ENCODE assay signal across 13 cellular contexts in the genomic region with DNA sequence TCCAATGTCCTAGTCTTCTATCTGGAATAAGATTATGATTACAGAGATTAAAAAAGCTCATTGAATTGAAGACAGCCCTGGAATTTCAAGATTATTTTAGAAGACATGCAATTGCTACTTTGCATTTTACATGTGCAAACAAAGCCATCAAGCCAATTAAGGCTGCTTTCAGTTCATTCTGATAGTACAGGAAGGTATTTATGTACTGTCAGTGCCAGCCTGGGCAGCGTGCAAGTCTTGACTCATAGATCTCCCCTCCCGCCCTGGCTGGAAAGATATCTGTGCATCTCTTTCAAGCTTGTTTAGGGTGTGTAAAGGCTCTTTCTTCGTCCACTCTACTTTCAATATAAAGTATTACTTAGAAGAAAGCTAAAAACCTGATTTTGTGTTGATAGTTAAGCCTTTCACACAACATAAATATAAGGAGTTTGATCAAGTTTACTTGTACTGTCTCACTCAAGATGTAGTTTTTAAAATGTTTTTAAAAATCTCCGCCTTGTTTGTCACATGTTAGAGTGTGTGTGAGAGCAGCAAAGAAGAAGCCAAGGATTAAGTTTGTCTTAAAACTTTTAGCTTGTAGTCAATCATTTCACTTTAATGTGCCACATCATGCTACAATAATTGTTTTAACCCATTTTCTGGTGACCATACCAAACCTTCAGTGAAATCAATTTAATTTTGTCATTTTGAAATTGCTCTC. TPM values are rescaled to one million over a fixed set of nuclear protein-coding genes. Genes with fewer than 3 reads are reported as not detected.
DNase-seq lines count a peak whose midpoint lies in the region; ATAC-seq, FAIRE-seq and TF ChIP-seq lines count a peak whose summit lies in the region.
"Had no signal": no experiment of that assay in that cellular context is flagged by ENCODE, and none has a peak within 500 bp of the region (broad histone marks: within the 10 kb centered on the region; RNA-seq: fewer than 3 reads in every experiment).

No MANE protein-coding gene starts in this region.

- no peaks in the 10 kb centered on the region for H3K27me3 ChIP-seq in MG63
- no peaks in the 10 kb centered on the region for H3K27me3 ChIP-seq in mesenchymal stem cell (ENCODE audit: control insufficient read depth in 1 of 2, insufficient read depth in 1 of 2, low read length in 2 of 2)
- H3K27me3 ChIP-seq in esophagus squamous epithelium = no peaks in the 10 kb centered on the region
- H3K27me3 ChIP-seq: neural progenitor cell, SJSA1 had no signal

- no peak overlapping the region for H3K18ac ChIP-seq in mesenchymal stem cell (ENCODE audit: low read depth in 1 of 2, low read length in 2 of 2)

- ATAC-seq in GM18520 (IDR thresholded peaks at IDR 0.05; ENCODE audit: unreplicated experiment) = peak; percentile 58

- H4K91ac ChIP-seq in mesenchymal stem cell (ENCODE audit: low read length) = no peak overlapping the region

- intact Hi-C loops in esophagus squamous epithelium (cut with DNase I) = no loop called here

- no peak overlapping the region for H4K8ac ChIP-seq in mesenchymal stem cell (ENCODE audit: low read length)

- H3K9me3 ChIP-seq in MG63 (no peaks in the 10 kb centered on the region; the same call in 1 of the 2 replicates), mesenchymal stem cell (ENCODE audit: control insufficient read depth, low read length) (no peaks in the 10 kb centered on the region), esophagus squamous epithelium (no peaks in the 10 kb centered on the region)
- H3K9me3 ChIP-seq: SJSA1 had no signal

- TF ChIP-seq POLR2A in H54 (IDR thresholded peaks at IDR 0.05; ENCODE audit: low read depth, low read length) (no peak), esophagus squamous epithelium (IDR thresholded peaks at IDR 0.05) (no peak)

- H3K14ac ChIP-seq in mesenchymal stem cell (ENCODE audit: low read length in 2 of 2) = no peak overlapping the region

- H2BK5ac ChIP-seq in mesenchymal stem cell (ENCODE audit: low read depth, low read length, poor library complexity, severe bottlenecking) = no peak overlapping the region

- H3K9ac ChIP-seq in mesenchymal stem cell (ENCODE audit: low read length) = peak overlapping the region; percentile 49
- H3K9ac ChIP-seq: neural progenitor cell had no signal

- no peak overlapping the region for H3K27ac ChIP-seq in mesenchymal stem cell (ENCODE audit: low read length, poor library complexity, severe bottlenecking)
- H3K27ac ChIP-seq in esophagus squamous epithelium = no peak overlapping the region
- H3K27ac ChIP-seq: neural progenitor cell, SJSA1 had no signal

- no peak overlapping the region for H3K23ac ChIP-seq in mesenchymal stem cell (ENCODE audit: low read length in 2 of 2)

- WGBS in mesenchymal stem cell = 100% methylated on average over 1 of the region's 4 CpGs
- 26 to 36% methylated on average over 4 of the region's 4 CpGs for WGBS in esophagus squamous epithelium, 2 donors

- H2BK120ac ChIP-seq in mesenchymal stem cell (ENCODE audit: low read depth, low read length) = no peak overlapping the region

- DNase-seq in H54 (ENCODE audit: insufficient read length, low spot score) (peak; percentile 5), MG63 (peak; percentile 80), mesenchymal stem cell (no peak), NOMO-1 treated with dmso at 0.1 percent for 144 hours (lab: John Stamatoyannopoulos, UW; ENCODE audit: unreplicated experiment) (no peak), esophagus squamous epithelium (lab: John Stamatoyannopoulos, UW) (no peak), NCI-H345 treated with DMSO at 0.1 percent for 48 hours (lab: John Stamatoyannopoulos, UW; ENCODE audit: unreplicated experiment) (no peak)
- DNase-seq in effector CD4-positive, alpha-beta T cell = no peak
- DNase-seq: NCI-H146, trophoblast cell had no signal

- H2BK12ac ChIP-seq in mesenchymal stem cell (ENCODE audit: low read length in 2 of 2) = no peak overlapping the region

- H3K79me1 ChIP-seq in mesenchymal stem cell (replicated peaks; ENCODE audit: low read length, poor library complexity, severe bottlenecking) = no peaks in the 10 kb centered on the region

- H3K4me1 ChIP-seq in mesenchymal stem cell (ENCODE audit: control insufficient read depth, insufficient read depth, low read depth, low read length) = no peaks in the 10 kb centered on the region
- no peaks in the 10 kb centered on the region for H3K4me1 ChIP-seq in esophagus squamous epithelium
- H3K4me1 ChIP-seq: SJSA1 had no signal

- H2AFZ ChIP-seq in mesenchymal stem cell (ENCODE audit: low read depth, low read length) = no peak overlapping the region
- H2AFZ ChIP-seq: neural progenitor cell had no signal

- H3K4me2 ChIP-seq in mesenchymal stem cell (ENCODE audit: low read length, poor library complexity, severe bottlenecking) = no peak overlapping the region
- H3K4me2 ChIP-seq: neural progenitor cell had no signal

- H3K4me3 ChIP-seq in MG63 = peak overlapping the region; percentile 21
- H3K4me3 ChIP-seq in mesenchymal stem cell (ENCODE audit: insufficient read depth in 1 of 2, low read depth in 1 of 2, low read length in 2 of 2) = peak overlapping the region in 1 of 2 experiments; percentile 22
- no peak overlapping the region for H3K4me3 ChIP-seq in esophagus squamous epithelium
- H3K4me3 ChIP-seq: neural progenitor cell, SJSA1 had no signal

- H3K36me3 ChIP-seq in MG63 = no peaks in the 10 kb centered on the region
- H3K36me3 ChIP-seq in mesenchymal stem cell (ENCODE audit: control insufficient read depth in 1 of 2, insufficient read depth in 2 of 2, low read depth in 1 of 2, low read length in 2 of 2) = no peaks in the 10 kb centered on the region
- H3K36me3 ChIP-seq in esophagus squamous epithelium = no peaks in the 10 kb centered on the region
- H3K36me3 ChIP-seq: neural progenitor cell, SJSA1 had no signal

- H2AK5ac ChIP-seq in mesenchymal stem cell (ENCODE audit: low read length, severe bottlenecking) = no peak overlapping the region

- FAIRE-seq in H54 (lab: Jason Lieb, UNC) = peak; percentile 86
- FAIRE-seq: islet of Langerhans had no signal

- H3K4ac ChIP-seq in mesenchymal stem cell (ENCODE audit: low read depth in 1 of 2, low read length in 2 of 2) = no peak overlapping the region

- TF ChIP-seq CTCF in esophagus squamous epithelium (IDR thresholded peaks at IDR 0.05) = no peak

- no peak overlapping the region for H2BK15ac ChIP-seq in mesenchymal stem cell (ENCODE audit: low read depth, poor library complexity, severe bottlenecking)

RNA-seq across cellular contexts. Expression of a gene that starts 13.6 kb away (rescaled TPM):
- 21.5 and 24.4 TPM in 2 replicates for total RNA-seq in MG63 (2014; rRNA removed; shearing (Covaris generic); ENCODE audit: low replicate concordance)
- polyA plus RNA-seq in mesenchymal stem cell (2013, experiment 1 of 2) = 15.9 TPM
- 18.2 TPM for polyA plus RNA-seq in mesenchymal stem cell (2013, experiment 2 of 2)
- total RNA-seq in esophagus squamous epithelium = 10 to 100 TPM; 13.0 to 29.1 (median 17.7) TPM

Comparison
In these comparisons a context has a peak if more than half of its experiments do, and no peak if none do; other contexts are left out.
1. DNase-seq: peak in H54 (single experiment) and MG63 (single experiment); none in mesenchymal stem cell (single experiment), NOMO-1 treated with dmso at 0.1 percent for 144 hours (single experiment), esophagus squamous epithelium (single experiment), NCI-H345 treated with DMSO at 0.1 percent for 48 hours (single experiment) and effector CD4-positive, alpha-beta T cell (single experiment).